23 cellular contexts compared by ENCODE assay signal in the genomic region with DNA sequence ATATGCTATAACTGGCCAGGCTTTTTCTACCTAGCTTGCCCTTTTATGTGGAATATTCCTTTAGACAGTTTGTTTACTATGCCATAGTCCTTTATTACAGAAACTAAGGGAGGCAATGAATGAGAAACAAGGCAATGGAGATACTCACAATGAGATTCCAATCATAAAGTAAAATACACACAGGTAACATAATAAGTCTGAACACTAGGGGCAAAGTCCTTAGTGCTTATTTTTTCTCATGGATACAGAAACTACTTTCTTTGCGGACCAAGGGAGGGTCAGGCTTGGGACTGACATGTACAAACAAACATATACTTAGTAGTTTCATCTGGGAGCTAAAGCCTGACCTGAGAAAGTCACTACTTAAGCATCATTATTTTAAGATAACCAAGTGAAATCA. TPM values are rescaled to one million over a fixed set of nuclear protein-coding genes. Genes with fewer than 3 reads are reported as not detected.
"Had no signal": no experiment of that assay in that cellular context is flagged by ENCODE, and none has a peak within 500 bp of the region (broad histone marks: within the 10 kb centered on the region; RNA-seq: fewer than 3 reads in every experiment).

No MANE protein-coding gene starts in this region.

- H3K4me3 ChIP-seq: coronary artery, stomach, thoracic aorta had no signal

- H3K27ac Mint-ChIP-seq: endodermal cell, naive B cell, nephron had no signal

- H3K9me3 ChIP-seq: thoracic aorta had no signal

- FAIRE-seq: endothelial cell of umbilical vein, kidney, urothelium cell line had no signal

- H3K4me3 Mint-ChIP-seq: endodermal cell, naive B cell, nephron had no signal

- H3K27ac ChIP-seq: coronary artery, foreskin keratinocyte, stomach, thoracic aorta had no signal

- H3K27me3 ChIP-seq: stomach had no signal

- DNase-seq: cerebellar nuclear complex; effector CD4-positive, alpha-beta T cell; endodermal cell; erythroblast; kidney; mesendoderm; naive B cell; stimulated activated CD4-positive, alpha-beta T cell treated with anti-CD3 and anti-CD28 coated beads, Interleukin-2, amount 100 ng/mL, for 24 hours; stimulated activated naive CD4-positive, alpha-beta T cell; stomach; substantia nigra; trophoblast cell had no signal

- H3K4me1 Mint-ChIP-seq: endodermal cell, naive B cell, nephron had no signal

- H3K4me1 ChIP-seq: foreskin keratinocyte, stomach had no signal

- ATAC-seq: foreskin keratinocyte, sciatic nerve had no signal

- H3K36me3 ChIP-seq: stomach, thoracic aorta had no signal

RNA-seq across cellular contexts. Expression of gene UGT8, which starts 16.0 kb away (rescaled TPM):
- total RNA-seq: dermis microvascular lymphatic vessel endothelial cell, liver, lung microvascular endothelial cell, pulmonary artery endothelial cell had no signal
- polyA plus RNA-seq: endothelial cell of umbilical vein, liver had no signal
